18 cellular contexts compared by ENCODE assay signal in the genomic region with DNA sequence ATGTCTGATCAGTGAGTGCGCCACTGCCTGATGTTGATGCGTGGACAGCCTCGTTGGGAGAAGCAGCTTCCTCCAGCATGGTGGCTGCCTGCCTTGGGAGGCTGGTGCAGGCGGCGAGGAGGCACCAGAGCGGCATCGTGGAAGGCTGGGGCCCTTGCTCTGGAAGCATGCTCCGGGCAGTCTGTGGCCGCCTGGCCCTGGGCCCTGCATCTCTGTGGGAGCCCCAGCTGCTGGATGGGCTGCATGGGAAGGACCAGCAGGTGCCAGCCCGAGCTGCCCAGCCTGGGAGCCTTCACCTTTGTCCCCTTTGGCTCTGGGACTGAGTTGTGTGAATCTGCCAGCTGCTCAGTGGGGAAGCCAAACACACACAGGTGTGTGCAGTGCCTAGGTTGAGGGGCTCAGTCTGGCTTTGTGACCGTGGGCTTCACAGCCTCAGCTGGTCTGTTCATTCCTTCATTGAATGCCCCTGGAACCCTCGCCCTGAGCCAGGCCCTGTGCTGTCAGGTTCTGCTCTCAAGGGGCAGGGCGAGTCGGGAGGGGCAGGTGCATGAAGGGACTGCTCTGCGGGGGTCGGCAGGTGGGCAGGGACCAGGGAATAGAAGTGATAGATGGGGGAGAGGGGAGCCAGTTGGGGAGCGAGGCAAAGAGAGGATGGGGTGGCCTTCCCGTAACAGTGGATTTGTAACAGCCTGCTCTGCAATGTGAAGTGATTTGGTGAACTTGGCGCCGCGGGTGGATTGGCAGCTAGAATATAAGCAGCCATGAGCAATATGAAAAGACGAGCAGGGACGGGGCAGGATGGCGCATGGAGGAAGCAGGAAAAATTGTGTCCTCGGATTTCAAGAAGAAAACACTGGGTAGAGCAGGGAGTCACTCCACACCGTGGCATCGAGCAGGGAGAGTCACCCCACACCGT.
DNase-seq lines count a peak whose midpoint lies in the region; ATAC-seq, FAIRE-seq and TF ChIP-seq lines count a peak whose summit lies in the region.
"Had no signal": no experiment of that assay in that cellular context is flagged by ENCODE, and none has a peak within 500 bp of the region (broad histone marks: within the 10 kb centered on the region; RNA-seq: fewer than 3 reads in every experiment).

No MANE protein-coding gene starts in this region.

- no peak overlapping the region for H3K27ac Mint-ChIP-seq in endothelial cell (ENCODE audit: unreplicated experiment)
- peak overlapping the region; percentile 89 for H3K27ac Mint-ChIP-seq in stimulated activated naive B cell treated with anti-CD40 and anti-IgM and Interleukin-4, amounts not matched to agents 10 μg/mL and 1 μg/mL and 100 μg/mL, for 72 hours
- H3K27ac Mint-ChIP-seq: HFFc6 had no signal

- ATAC-seq in Right ventricle myocardium superior (ENCODE audit: poor library complexity), result peak; percentile 43
- no peak for ATAC-seq in left cardiac atrium
- no peak for ATAC-seq in stimulated activated naive B cell treated with anti-CD40 and anti-IgM and Interleukin-4, amounts not matched to agents 10 μg/mL and 1 μg/mL and 100 μg/mL, for 72 hours (replicated peaks)
- ATAC-seq: K562 had no signal

- DNase-seq in Right ventricle myocardium superior (no peak), left cardiac atrium (no peak), endothelial cell (ENCODE audit: low spot score) (no peak), myocyte (ENCODE audit: low read depth) (peak; percentile 71), WERI-Rb-1 (no peak), frontal cortex (ENCODE audit: low spot score in 2 of 2) (no peak), CD1c-positive myeloid dendritic cell (ENCODE audit: extremely low spot score) (no peak)
- DNase-seq in stimulated activated naive B cell treated with anti-CD40 and anti-IgM and Interleukin-4, amounts not matched to agents 10 μg/mL and 1 μg/mL and 100 μg/mL, for 72 hours, result no peak
- DNase-seq: C1 segment of cervical spinal cord, COR-L47, HFFc6, NCI-H146, NCI-H345, NCI-H526 treated with DMSO at 0.1 percent for 48 hours had no signal

- H3K9me3 Mint-ChIP-seq in endothelial cell (ENCODE audit: unreplicated experiment), result no peaks in the 10 kb centered on the region
- no peaks in the 10 kb centered on the region for H3K9me3 Mint-ChIP-seq in stimulated activated naive B cell treated with anti-CD40 and anti-IgM and Interleukin-4, amounts not matched to agents 10 μg/mL and 1 μg/mL and 100 μg/mL, for 72 hours
- H3K9me3 Mint-ChIP-seq: HFFc6 had no signal

- peak overlapping the region; percentile 29 for H3K4me3 Mint-ChIP-seq in endothelial cell (ENCODE audit: unreplicated experiment)
- no peak overlapping the region for H3K4me3 Mint-ChIP-seq in stimulated activated naive B cell treated with anti-CD40 and anti-IgM and Interleukin-4, amounts not matched to agents 10 μg/mL and 1 μg/mL and 100 μg/mL, for 72 hours
- H3K4me3 Mint-ChIP-seq: HFFc6 had no signal

- TF ChIP-seq CTCF in endothelial cell (IDR thresholded peaks at IDR 0.05; ENCODE audit: unreplicated experiment) (no peak), WERI-Rb-1 (IDR thresholded peaks at IDR 0.05; ENCODE audit: low read depth, low read length) (no peak)

- peaks cover 7% of the 10 kb centered on the region for H3K36me3 Mint-ChIP-seq in endothelial cell (ENCODE audit: low read depth, unreplicated experiment)
- peaks cover 17 to 30% of the 10 kb centered on the region in 2 donors for H3K36me3 Mint-ChIP-seq in stimulated activated naive B cell treated with anti-CD40 and anti-IgM and Interleukin-4, amounts not matched to agents 10 μg/mL and 1 μg/mL and 100 μg/mL, for 72 hours

- no peaks in the 10 kb centered on the region for H3K9me3 ChIP-seq in WERI-Rb-1 (ENCODE audit: severe bottlenecking)

- no peak overlapping the region for H3K4me3 ChIP-seq in WERI-Rb-1 (ENCODE audit: low read depth, low read length)
- H3K4me3 ChIP-seq: K562 had no signal

- no peak for FAIRE-seq in frontal cortex (lab: Jason Lieb, UNC)
- FAIRE-seq: A204.1, H1, HTR-8/SVneo, K562 had no signal

- no peaks in the 10 kb centered on the region for H3K36me3 ChIP-seq in WERI-Rb-1

- H3K27me3 Mint-ChIP-seq in endothelial cell (ENCODE audit: unreplicated experiment), result peaks cover 2% of the 10 kb centered on the region
- H3K27me3 Mint-ChIP-seq in stimulated activated naive B cell treated with anti-CD40 and anti-IgM and Interleukin-4, amounts not matched to agents 10 μg/mL and 1 μg/mL and 100 μg/mL, for 72 hours, result no peaks in the 10 kb centered on the region

- no peak overlapping the region for H3K27ac ChIP-seq in WERI-Rb-1

- intact Hi-C loops in Right ventricle myocardium superior (cut with DNase I), result no loop called here
- intact Hi-C loops in left cardiac atrium (cut with DNase I), result no loop called here

- no peaks in the 10 kb centered on the region for H3K27me3 ChIP-seq in WERI-Rb-1 (ENCODE audit: insufficient read depth, low read depth, severe bottlenecking)

- H3K4me1 Mint-ChIP-seq in endothelial cell (ENCODE audit: unreplicated experiment), result no peaks in the 10 kb centered on the region
- H3K4me1 Mint-ChIP-seq in stimulated activated naive B cell treated with anti-CD40 and anti-IgM and Interleukin-4, amounts not matched to agents 10 μg/mL and 1 μg/mL and 100 μg/mL, for 72 hours, result no peaks in the 10 kb centered on the region
